In the genomic region with DNA sequence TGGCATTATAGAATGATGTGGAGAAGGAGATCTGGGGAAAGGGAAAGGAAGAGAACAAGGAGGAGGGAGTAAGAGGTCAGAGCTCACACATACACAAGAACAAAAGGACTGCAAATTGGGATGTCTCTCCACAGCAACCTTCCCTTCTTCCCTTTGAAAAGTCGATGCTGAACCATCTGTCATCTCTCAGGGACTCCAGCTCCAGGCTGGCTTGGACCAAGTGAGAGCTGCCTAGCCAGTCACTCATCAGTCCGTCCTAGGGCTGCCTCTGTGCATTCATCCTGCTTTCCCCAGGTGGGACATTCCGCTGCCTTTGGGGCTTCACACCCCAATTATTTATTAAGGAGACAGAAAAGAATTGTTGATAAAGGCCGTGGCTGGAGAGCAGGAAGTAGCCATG, we compare ENCODE assay signal across 16 cellular contexts.
A peak's percentile ranks its signal among the peaks of the same experiment; 100 is the strongest.
DNase-seq lines count a peak whose midpoint lies in the region; ATAC-seq and TF ChIP-seq lines count a peak whose summit lies in the region.
"Had no signal": no experiment of that assay in that cellular context is flagged by ENCODE, and none has a peak within 500 bp of the region (broad histone marks: within the 10 kb centered on the region; RNA-seq: fewer than 3 reads in every experiment).

No MANE protein-coding gene starts in this region.

- H3K9ac ChIP-seq in endodermal cell (ENCODE audit: extremely low read depth, low read length, poor library complexity, severe bottlenecking): no peak overlapping the region
- H3K9ac ChIP-seq in trophoblast cell (ENCODE audit: low read length): no peak overlapping the region

- H3K4me3 Mint-ChIP-seq in WTC11 (no peak overlapping the region), endodermal cell (no peak overlapping the region)
- H3K4me3 Mint-ChIP-seq: B cell had no signal

- CTCF ChIA-PET in WTC11 (lab: Charles Lee) (interaction anchor here (1.0 kb wide), 1 partner anchor 80 kb away, joined by 3 read pairs; no protein-coding TSS in a partner anchor), GM10248 (lab: Yijun Ruan, JAX) (no interaction called here)

- peaks cover 29% of the 10 kb centered on the region for H3K9me3 Mint-ChIP-seq in WTC11
- H3K9me3 Mint-ChIP-seq in endodermal cell: peaks cover 19% of the 10 kb centered on the region

- H4K8ac ChIP-seq in trophoblast cell (ENCODE audit: low read depth, low read length): no peak overlapping the region

- TF ChIP-seq CTCF in WTC11 (IDR thresholded peaks at IDR 0.05): no peak
- no peak for TF ChIP-seq CTCF in endodermal cell (conservative IDR thresholded peaks at IDR 0.05)
- TF ChIP-seq CTCF in GM10248 (IDR thresholded peaks at IDR 0.05; ENCODE audit: control extremely low read depth, extremely low read depth, low read depth, missing control alignments): no peak
- no peak for TF ChIP-seq CTCF in heart right ventricle (IDR thresholded peaks at IDR 0.05)

- H2AK5ac ChIP-seq in trophoblast cell (ENCODE audit: low read length): no peak overlapping the region

- H2BK5ac ChIP-seq in trophoblast cell (ENCODE audit: low read depth, low read length, poor library complexity): no peak overlapping the region

- H3K4me2 ChIP-seq in trophoblast cell (ENCODE audit: low read length): no peak overlapping the region

- H3K18ac ChIP-seq in trophoblast cell (ENCODE audit: low read length): no peak overlapping the region

- peaks cover 12% of the 10 kb centered on the region for H3K9me3 ChIP-seq in endodermal cell (ENCODE audit: control insufficient read depth, low read length)
- no peaks in the 10 kb centered on the region for H3K9me3 ChIP-seq in heart right ventricle
- no peaks in the 10 kb centered on the region for H3K9me3 ChIP-seq in trophoblast cell (ENCODE audit: insufficient read depth, low read depth, low read length)
- H3K9me3 ChIP-seq: Peyer's patch had no signal

- no peaks in the 10 kb centered on the region for H3K4me1 ChIP-seq in endodermal cell (ENCODE audit: control insufficient read depth, insufficient read depth, low read length)
- H3K4me1 ChIP-seq in heart right ventricle: peaks cover 0 to under 1% (median 0%) of the 10 kb centered on the region in 9 donors
- no peaks in the 10 kb centered on the region for H3K4me1 ChIP-seq in trophoblast cell (ENCODE audit: control insufficient read depth in 1 of 2, insufficient read depth in 2 of 2, low read length in 2 of 2)
- H3K4me1 ChIP-seq: Peyer's patch had no signal

- DNase-seq in NCI-H82 (lab: John Stamatoyannopoulos, UW) (peak; percentile 11), NCI-H82 treated with DMSO at 0.1 percent for 48 hours (lab: John Stamatoyannopoulos, UW; ENCODE audit: unreplicated experiment) (no peak), WTC11 (ENCODE audit: low spot score) (no peak), endodermal cell (no peak), GM10248 (ENCODE audit: extremely low spot score) (no peak), NCI-H187 (lab: John Stamatoyannopoulos, UW) (no peak), heart right ventricle (no peak), trophoblast cell (no peak)
- DNase-seq: GDM1; NCI-H1105; NCI-H187 treated with DMSO at 0.1 percent for 48 hours; NCI-H345; NCI-H526 treated with DMSO at 0.1 percent for 48 hours; NK-92 treated with Interleukin-12 subunit alpha and Interleukin-12 subunit beta, amount 100 ng/mL, for 24 hours; Peyer's patch had no signal

- 55 to 84% methylated on average over 2 to 4 of the region's 4 CpGs for WGBS in endodermal cell (ENCODE audit: insufficient coverage in 1 of 2, insufficient read length in 1 of 2), 2 experiments
- 62 to 67% methylated on average over 4 of the region's 4 CpGs for WGBS in heart right ventricle, 2 donors
- no CpG with 5 or more reads among the region's 4 CpGs for WGBS in trophoblast cell (ENCODE audit: extremely low coverage, insufficient coverage, insufficient read length)

- intact Hi-C loops in heart right ventricle (cut with DNase I): no loop called here

- H3K27ac Mint-ChIP-seq in WTC11 (no peak overlapping the region), endodermal cell (no peak overlapping the region)
- H3K27ac Mint-ChIP-seq: B cell had no signal

- no peak overlapping the region for H2BK120ac ChIP-seq in trophoblast cell (ENCODE audit: insufficient read depth, low read length, poor library complexity)

- peaks cover 20% of the 10 kb centered on the region for H3K36me3 Mint-ChIP-seq in WTC11
- no peaks in the 10 kb centered on the region for H3K36me3 Mint-ChIP-seq in endodermal cell (ENCODE audit: low read depth)

- H4K91ac ChIP-seq in trophoblast cell (ENCODE audit: low read depth, low read length): no peak overlapping the region

- H3K27me3 ChIP-seq in endodermal cell (ENCODE audit: control insufficient read depth, insufficient read depth, low read length, poor library complexity, severe bottlenecking): no peaks in the 10 kb centered on the region
- no peaks in the 10 kb centered on the region for H3K27me3 ChIP-seq in heart right ventricle
- H3K27me3 ChIP-seq in trophoblast cell (ENCODE audit: insufficient read depth, low read length): no peaks in the 10 kb centered on the region
- H3K27me3 ChIP-seq: Peyer's patch had no signal

- H3K36me3 ChIP-seq in endodermal cell (ENCODE audit: control insufficient read depth, insufficient read depth, low read length) (no peaks in the 10 kb centered on the region), heart right ventricle (no peaks in the 10 kb centered on the region), trophoblast cell (ENCODE audit: control insufficient read depth in 1 of 2, insufficient read depth in 2 of 2, low read length in 2 of 2) (no peaks in the 10 kb centered on the region)
- H3K36me3 ChIP-seq: Peyer's patch had no signal

- no peak overlapping the region for H4K12ac ChIP-seq in trophoblast cell (ENCODE audit: low read depth, low read length)

- H3K4me1 Mint-ChIP-seq in WTC11 (peaks cover 14% of the 10 kb centered on the region), endodermal cell (no peaks in the 10 kb centered on the region)
- H3K4me1 Mint-ChIP-seq: B cell had no signal

- POLR2A ChIA-PET in WTC11 (lab: Charles Lee) (no interaction called here), GM10248 (lab: Yijun Ruan, JAX) (no interaction called here)

- H3K79me1 ChIP-seq in trophoblast cell (ENCODE audit: low read length): no peaks in the 10 kb centered on the region

- no peak overlapping the region for H3K14ac ChIP-seq in trophoblast cell (ENCODE audit: low read length)

- no peak overlapping the region for H3K23ac ChIP-seq in trophoblast cell (ENCODE audit: low read length)

- H3K27ac ChIP-seq in endodermal cell (ENCODE audit: low read depth, low read length) (peak overlapping the region; percentile 73), heart right ventricle (no peak overlapping the region), trophoblast cell (ENCODE audit: low read depth, low read length) (no peak overlapping the region)
- H3K27ac ChIP-seq: Peyer's patch had no signal

- no peak overlapping the region for H2BK12ac ChIP-seq in trophoblast cell (ENCODE audit: low read length)

- H3K4me3 ChIP-seq in endodermal cell (ENCODE audit: low read length) (no peak overlapping the region), heart right ventricle (no peak overlapping the region), trophoblast cell (ENCODE audit: low read depth, low read length) (no peak overlapping the region)
- H3K4me3 ChIP-seq: Peyer's patch had no signal

- H3K4ac ChIP-seq in trophoblast cell (ENCODE audit: low read depth, low read length): no peak overlapping the region

- H3K27me3 Mint-ChIP-seq in WTC11 (ENCODE audit: low read depth) (no peaks in the 10 kb centered on the region), endodermal cell (ENCODE audit: insufficient read depth) (no peaks in the 10 kb centered on the region)
- H3K27me3 Mint-ChIP-seq: B cell had no signal

- no peak overlapping the region for H2AFZ ChIP-seq in trophoblast cell (ENCODE audit: insufficient read depth, low read length, poor library complexity)

- ATAC-seq in WTC11: peak; percentile 79
- no peak for ATAC-seq in heart right ventricle

- no peaks in the 10 kb centered on the region for H3K79me2 ChIP-seq in trophoblast cell (ENCODE audit: control insufficient read depth, insufficient read depth, low read length, poor library complexity)

TF ChIP-seq in WTC11, 78 proteins besides CTCF, POLR2A, EP300 and RAD21 (continues in another document):
- TF ChIP-seq, protein P1, sequence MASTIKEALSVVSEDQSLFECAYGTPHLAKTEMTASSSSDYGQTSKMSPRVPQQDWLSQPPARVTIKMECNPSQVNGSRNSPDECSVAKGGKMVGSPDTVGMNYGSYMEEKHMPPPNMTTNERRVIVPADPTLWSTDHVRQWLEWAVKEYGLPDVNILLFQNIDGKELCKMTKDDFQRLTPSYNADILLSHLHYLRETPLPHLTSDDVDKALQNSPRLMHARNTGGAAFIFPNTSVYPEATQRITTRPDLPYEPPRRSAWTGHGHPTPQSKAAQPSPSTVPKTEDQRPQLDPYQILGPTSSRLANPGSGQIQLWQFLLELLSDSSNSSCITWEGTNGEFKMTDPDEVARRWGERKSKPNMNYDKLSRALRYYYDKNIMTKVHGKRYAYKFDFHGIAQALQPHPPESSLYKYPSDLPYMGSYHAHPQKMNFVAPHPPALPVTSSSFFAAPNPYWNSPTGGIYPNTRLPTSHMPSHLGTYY (CRISPR knock-in tag; IDR thresholded peaks at IDR 0.05): no peak
- TF ChIP-seq ZNF138 (CRISPR knock-in tag; conservative IDR thresholded peaks at IDR 0.05): no peak
- TF ChIP-seq, protein P2, sequence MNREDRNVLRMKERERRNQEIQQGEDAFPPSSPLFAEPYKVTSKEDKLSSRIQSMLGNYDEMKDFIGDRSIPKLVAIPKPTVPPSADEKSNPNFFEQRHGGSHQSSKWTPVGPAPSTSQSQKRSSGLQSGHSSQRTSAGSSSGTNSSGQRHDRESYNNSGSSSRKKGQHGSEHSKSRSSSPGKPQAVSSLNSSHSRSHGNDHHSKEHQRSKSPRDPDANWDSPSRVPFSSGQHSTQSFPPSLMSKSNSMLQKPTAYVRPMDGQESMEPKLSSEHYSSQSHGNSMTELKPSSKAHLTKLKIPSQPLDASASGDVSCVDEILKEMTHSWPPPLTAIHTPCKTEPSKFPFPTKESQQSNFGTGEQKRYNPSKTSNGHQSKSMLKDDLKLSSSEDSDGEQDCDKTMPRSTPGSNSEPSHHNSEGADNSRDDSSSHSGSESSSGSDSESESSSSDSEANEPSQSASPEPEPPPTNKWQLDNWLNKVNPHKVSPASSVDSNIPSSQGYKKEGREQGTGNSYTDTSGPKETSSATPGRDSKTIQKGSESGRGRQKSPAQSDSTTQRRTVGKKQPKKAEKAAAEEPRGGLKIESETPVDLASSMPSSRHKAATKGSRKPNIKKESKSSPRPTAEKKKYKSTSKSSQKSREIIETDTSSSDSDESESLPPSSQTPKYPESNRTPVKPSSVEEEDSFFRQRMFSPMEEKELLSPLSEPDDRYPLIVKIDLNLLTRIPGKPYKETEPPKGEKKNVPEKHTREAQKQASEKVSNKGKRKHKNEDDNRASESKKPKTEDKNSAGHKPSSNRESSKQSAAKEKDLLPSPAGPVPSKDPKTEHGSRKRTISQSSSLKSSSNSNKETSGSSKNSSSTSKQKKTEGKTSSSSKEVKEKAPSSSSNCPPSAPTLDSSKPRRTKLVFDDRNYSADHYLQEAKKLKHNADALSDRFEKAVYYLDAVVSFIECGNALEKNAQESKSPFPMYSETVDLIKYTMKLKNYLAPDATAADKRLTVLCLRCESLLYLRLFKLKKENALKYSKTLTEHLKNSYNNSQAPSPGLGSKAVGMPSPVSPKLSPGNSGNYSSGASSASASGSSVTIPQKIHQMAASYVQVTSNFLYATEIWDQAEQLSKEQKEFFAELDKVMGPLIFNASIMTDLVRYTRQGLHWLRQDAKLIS (CRISPR knock-in tag; IDR thresholded peaks at IDR 0.05; ENCODE audit: borderline replicate concordance): no peak
